ENCODE assay signal across 7 cellular contexts in the genomic region with DNA sequence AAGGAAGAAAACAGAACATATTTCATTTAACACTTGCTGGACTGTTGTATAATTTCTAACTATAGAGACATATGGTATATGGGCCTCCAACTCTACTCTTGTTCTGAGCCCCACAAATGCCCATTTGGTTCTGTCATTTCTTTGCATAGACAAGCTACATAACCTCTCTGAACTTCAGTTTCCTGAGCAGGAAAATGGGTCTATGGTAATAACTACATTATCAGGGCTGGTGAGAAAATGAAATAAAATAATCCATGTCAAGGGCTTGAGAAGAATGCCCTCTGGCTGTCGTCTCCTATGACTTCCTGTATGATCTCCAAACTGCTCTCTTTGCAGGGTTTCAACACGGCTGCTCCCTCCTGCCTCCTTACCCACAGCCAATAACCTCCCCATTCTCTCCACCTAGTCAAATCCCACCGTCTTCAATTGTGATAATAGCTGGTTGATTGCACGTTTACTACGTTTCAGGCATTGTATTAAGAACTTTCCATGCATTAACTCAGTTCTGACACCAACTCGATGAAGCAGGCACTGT. TPM values are rescaled to one million over a fixed set of nuclear protein-coding genes. Genes with fewer than 3 reads are reported as not detected.
DNase-seq lines count a peak whose midpoint lies in the region; ATAC-seq and TF ChIP-seq lines count a peak whose summit lies in the region.

No MANE protein-coding gene starts in this region.

- H3K4me3 Mint-ChIP-seq in T-cell: peak overlapping the region in 2 of 3 donors; percentile 34 to 83

- H3K4me3 ChIP-seq in HFF-Myc (replicated peaks; ENCODE audit: low read depth, low read length): peak overlapping the region; percentile 45
- H3K4me3 ChIP-seq in right cardiac atrium (ENCODE audit: low read length): peak overlapping the region; percentile 78
- peak overlapping the region in 5 of 8 donors; percentile 38 to 68 (median 44) for H3K4me3 ChIP-seq in spleen

- no peaks in the 10 kb centered on the region for H3K27me3 Mint-ChIP-seq in T-cell

- intact Hi-C loops in right cardiac atrium (cut with DNase I): no loop called here
- intact Hi-C loops in spleen (cut with DNase I; ENCODE audit: low total_unique reads): no loop called here

- no peak for DNase-seq in HFF-Myc (ENCODE audit: extremely low read depth, low read depth)
- no peak for DNase-seq in T-cell
- no peak for DNase-seq in right cardiac atrium
- no peak for DNase-seq in spleen
- DNase-seq in mesenteric fat pad (ENCODE audit: low spot score): no peak
- no peak for DNase-seq in NK-92 treated with Interleukin-12 subunit alpha and Interleukin-12 subunit beta, amount 100 ng/mL, for 24 hours (lab: John Stamatoyannopoulos, UW)

- peak overlapping the region; percentile 93 for H3K27ac ChIP-seq in right cardiac atrium (ENCODE audit: low read length)
- peak overlapping the region; percentile 39 to 88 (median 80) for H3K27ac ChIP-seq in spleen

- ATAC-seq in T-cell (replicated peaks in 1 of 4) (no peak), right cardiac atrium (peak; percentile 20 to 22), GM19035 (IDR thresholded peaks at IDR 0.05; ENCODE audit: unreplicated experiment) (no peak)

- POLR2A ChIA-PET in T-cell (lab: Charles Lee): no interaction called here

- no peaks in the 10 kb centered on the region for H3K4me1 ChIP-seq in right cardiac atrium (ENCODE audit: control insufficient read depth, insufficient read depth, low read length)
- H3K4me1 ChIP-seq in spleen: peaks cover 5 to 27% (median 18%) of the 10 kb centered on the region in 6 donors

- TF ChIP-seq CTCF in HFF-Myc (IDR thresholded peaks at IDR 0.05; ENCODE audit: low read depth, low read length, missing control alignments) (no peak), spleen (IDR thresholded peaks at IDR 0.05 in 8 of 11, conservative IDR thresholded peaks at IDR 0.05 in 3 of 11) (peak in 1 of 11 experiments; percentile 12)

- no peaks in the 10 kb centered on the region for H3K36me3 Mint-ChIP-seq in T-cell

- peaks cover 15% of the 10 kb centered on the region in 3 donors for H3K4me1 Mint-ChIP-seq in T-cell

- peak overlapping the region; percentile 8 to 62 for H3K27ac Mint-ChIP-seq in T-cell

- 4% methylated on average over 6 of the region's 6 CpGs for WGBS in right cardiac atrium
- 10 to 22% (median 13%) methylated on average over 6 of the region's 6 CpGs for WGBS in spleen, 5 donors

- no peak for TF ChIP-seq POLR2A in spleen (IDR thresholded peaks at IDR 0.05)

- H3K9me3 ChIP-seq in right cardiac atrium (ENCODE audit: control insufficient read depth, low read length): no peaks in the 10 kb centered on the region
- no peaks in the 10 kb centered on the region for H3K9me3 ChIP-seq in spleen

- H3K27me3 ChIP-seq in right cardiac atrium (ENCODE audit: control insufficient read depth, insufficient read depth) (no peaks in the 10 kb centered on the region), spleen (replicated peaks in 1 of 7) (no peaks in the 10 kb centered on the region)

- H3K36me3 ChIP-seq in spleen: no peaks in the 10 kb centered on the region

- H3K9me3 Mint-ChIP-seq in T-cell: no peaks in the 10 kb centered on the region

- CTCF ChIA-PET in T-cell (lab: Charles Lee): no interaction called here

RNA-seq across cellular contexts. Expression of a gene that starts 12.0 kb away (rescaled TPM):
- total RNA-seq in T-cell: 10 to 100 TPM; 16.7 to 30.2 (median 27.3) TPM
- total RNA-seq in right cardiac atrium: 10 to 100 TPM; 13.0 to 14.3 (median 13.9) TPM
- polyA plus RNA-seq in right cardiac atrium: 10.5 TPM
- 10 to 100 TPM; 17.4 to 26.6 (median 23.6) TPM for total RNA-seq in spleen
- polyA plus RNA-seq in spleen: 10 to 100 TPM; 18.7 to 22.2 (median 19.5) TPM
- total RNA-seq in mesenteric fat pad: 9.1 TPM

RNA-seq across cellular contexts. Expression of a gene that starts 16.0 kb away (rescaled TPM):
- total RNA-seq in T-cell: 10 to 100 TPM in 4 of 5 donors, 1 to 10 TPM in 1; 7.3 to 14.9 (median 11.4) TPM
- 10 to 100 TPM in 3 of 4 donors, 1 to 10 TPM in 1; 7.4 to 13.7 (median 11.8) TPM for total RNA-seq in right cardiac atrium
- 5.1 TPM for polyA plus RNA-seq in right cardiac atrium
- 10 to 100 TPM in 2 of 7 donors, 1 to 10 TPM in 5; 4.5 to 12.5 (median 8.3) TPM for total RNA-seq in spleen
- polyA plus RNA-seq in spleen: 1 to 10 TPM; 3.2 to 4.9 (median 3.4) TPM
- 8.5 TPM for total RNA-seq in mesenteric fat pad

RNA-seq across cellular contexts. Expression of a gene that starts 18.8 kb away (rescaled TPM):
- total RNA-seq in T-cell (1 to 10 TPM; 2.5 to 3.2 (median 2.8) TPM), right cardiac atrium (1 to 10 TPM; 4.8 to 9.1 (median 6.9) TPM), spleen (10 to 100 TPM in 1 of 7 donors, 1 to 10 TPM in 6; 2.3 to 10.4 (median 7.3) TPM), mesenteric fat pad (5.0 TPM)
- polyA plus RNA-seq in right cardiac atrium (4.2 TPM), spleen (1 to 10 TPM; 3.8 to 5.4 (median 4.4) TPM)

RNA-seq across cellular contexts. Expression of a gene that starts 37.5 kb away (rescaled TPM):
- total RNA-seq in T-cell (1 to 10 TPM in 4 of 5 donors, under 1 TPM in 1; 0.70 to 1.8 (median 1.3) TPM), right cardiac atrium (10 to 100 TPM; 24.5 to 30.9 (median 24.8) TPM), spleen (10 to 100 TPM; 10.9 to 26.3 (median 18.2) TPM), mesenteric fat pad (21.3 TPM)
- polyA plus RNA-seq in right cardiac atrium (26.6 TPM), spleen (10 to 100 TPM; 10.5 to 13.4 (median 12.8) TPM)

RNA-seq across cellular contexts. Expression of a gene that starts 51.8 kb away (rescaled TPM):
- total RNA-seq in T-cell (not detected), right cardiac atrium (not detected), spleen (not detected), mesenteric fat pad (1.5 TPM)
- polyA plus RNA-seq in right cardiac atrium (not detected), spleen (not detected)

Comparison
In these comparisons a context has a peak if more than half of its experiments do, and no peak if none do; other contexts are left out.
1. ATAC-seq: peak in right cardiac atrium (2 of 2); none in T-cell (0 of 4) and GM19035 (single experiment).
2. Peak in every context shown above with its lines, with median percentiles within 50 percentile points of each other: H3K4me3 ChIP-seq.